ENCODE assay signal across 16 cellular contexts in genomic region chr17:70644093-70644492, GRCh38.
"Had no signal": no experiment of that assay in that cellular context is flagged by ENCODE, and none has a peak within 500 bp of the region (broad histone marks: within the 10 kb centered on the region; RNA-seq: fewer than 3 reads in every experiment).

No MANE protein-coding gene starts in this region.

- ATAC-seq: activated CD4-positive, CD25-positive, alpha-beta regulatory T cell treated with anti-CD3 and anti-CD28 coated beads, Interleukin-2, amount 50 U/mL, for 24 hours; activated CD8-positive, alpha-beta T cell treated with anti-CD3 and anti-CD28 coated beads for 36 hours had no signal

- H3K4me1 Mint-ChIP-seq: activated naive CD4-positive, alpha-beta T cell treated with anti-CD3 and anti-CD28 coated beads, Interleukin-2, amount 50 U/mL, for 24 hours had no signal

- H3K9ac ChIP-seq: KMS-11, SK-N-SH had no signal

- H3K9me3 ChIP-seq: SK-N-SH had no signal

- H3K4me3 Mint-ChIP-seq: activated CD8-positive, alpha-beta T cell treated with anti-CD3 and anti-CD28 coated beads for 36 hours; activated naive CD4-positive, alpha-beta T cell treated with anti-CD3 and anti-CD28 coated beads, Interleukin-2, amount 50 U/mL, for 24 hours had no signal

- H3K27ac ChIP-seq: KMS-11 had no signal

- H3K27ac Mint-ChIP-seq: activated CD8-positive, alpha-beta T cell treated with anti-CD3 and anti-CD28 coated beads for 36 hours; activated naive CD4-positive, alpha-beta T cell treated with anti-CD3 and anti-CD28 coated beads, Interleukin-2, amount 50 U/mL, for 24 hours had no signal

- DNase-seq: activated CD4-positive, alpha-beta T cell treated with anti-CD3 and anti-CD28 coated beads for 4 hours; activated CD8-positive, alpha-beta memory T cell treated with anti-CD3 and anti-CD28 coated beads, Interleukin-2, amount 50 U/mL, for 4 hours; activated CD8-positive, alpha-beta T cell treated with anti-CD3 and anti-CD28 coated beads for 36 hours; aorta; central memory CD4-positive, alpha-beta T cell; NCI-H1048; NCI-H146; NCI-H187 treated with DMSO at 0.1 percent for 48 hours; NCI-H2081 treated with DMSO at 0.1 percent for 48 hours; NCI-H446; NCI-H524; SK-N-SH; T-helper 1 cell had no signal

- H3K36me3 Mint-ChIP-seq: activated naive CD4-positive, alpha-beta T cell treated with anti-CD3 and anti-CD28 coated beads, Interleukin-2, amount 50 U/mL, for 24 hours had no signal

- H3K4me2 ChIP-seq: KMS-11, SK-N-SH had no signal

- H3K27me3 Mint-ChIP-seq: activated CD8-positive, alpha-beta T cell treated with anti-CD3 and anti-CD28 coated beads for 36 hours had no signal
